Comparison of ENCODE assay signal across 9 cellular contexts in genomic region chr11:289145-289705, GRCh38. TPM values are rescaled to one million over a fixed set of nuclear protein-coding genes. Genes with fewer than 3 reads are reported as not detected.
DNase-seq lines count a peak whose midpoint lies in the region; ATAC-seq and TF ChIP-seq lines count a peak whose summit lies in the region.
"Had no signal": no experiment of that assay in that cellular context is flagged by ENCODE, and none has a peak within 500 bp of the region (broad histone marks: within the 10 kb centered on the region; RNA-seq: fewer than 3 reads in every experiment).

No MANE protein-coding gene starts in this region.

- no peak overlapping the region for H3K27ac ChIP-seq in iPS DF 6.9 (ENCODE audit: low read length)
- peak overlapping the region; percentile 67 to 79 for H3K27ac ChIP-seq in tibial artery

- H3K4me1 ChIP-seq in iPS DF 6.9 (ENCODE audit: control insufficient read depth, insufficient read depth, low read length) = peaks cover 9% of the 10 kb centered on the region
- H3K4me1 ChIP-seq in tibial artery = peaks cover 0 to 21% (median 18%) of the 10 kb centered on the region in 4 donors

- intact Hi-C loops in tibial artery (cut with DNase I; ENCODE audit: low total_unique reads) = no loop called here

- H3K4me1 Mint-ChIP-seq in activated CD8-positive, alpha-beta T cell treated with anti-CD3 and anti-CD28 coated beads, Interleukin-2, amount 10 ng/mL, durations not matched to agents 7 days and 5 days (ENCODE audit: low read depth) = peaks cover 65% of the 10 kb centered on the region

- H3K9me3 Mint-ChIP-seq in activated CD8-positive, alpha-beta T cell treated with anti-CD3 and anti-CD28 coated beads, Interleukin-2, amount 10 ng/mL, durations not matched to agents 7 days and 5 days (ENCODE audit: insufficient read depth) = no peaks in the 10 kb centered on the region

- no CpG with 5 or more reads among the region's 42 CpGs for WGBS in iPS DF 6.9 (ENCODE audit: insufficient coverage, insufficient read length)

- peaks cover 2% of the 10 kb centered on the region for H3K27me3 Mint-ChIP-seq in activated CD8-positive, alpha-beta T cell treated with anti-CD3 and anti-CD28 coated beads, Interleukin-2, amount 10 ng/mL, durations not matched to agents 7 days and 5 days (ENCODE audit: low read depth)

- CTCF ChIA-PET in activated CD8-positive, alpha-beta T cell treated with anti-CD3 and anti-CD28 coated beads, Interleukin-2, amount 10 ng/mL, durations not matched to agents 7 days and 5 days (lab: Charles Lee) = interaction anchor here (1.0 to 7.1 kb wide), 5 partner anchors 17 to 39 kb away, joined by 3 to 76 read pairs (median 5); no protein-coding TSS in a partner anchor

- no peaks in the 10 kb centered on the region for H3K9me3 ChIP-seq in iPS DF 6.9 (ENCODE audit: control insufficient read depth, insufficient read depth, low read length)
- no peaks in the 10 kb centered on the region for H3K9me3 ChIP-seq in tibial artery

- DNase-seq in activated T-cell treated with anti-CD3 and anti-CD28 coated beads for 1 hour (ENCODE audit: low read depth) (peak; percentile 51), iPS DF 6.9 (ENCODE audit: low read depth, low spot score) (no peak), tibial artery (no peak), NCI-H1092 treated with DMSO at 0.1 percent for 48 hours (lab: John Stamatoyannopoulos, UW) (no peak), superior temporal gyrus (ENCODE audit: extremely low spot score) (no peak)
- DNase-seq in activated T-cell treated with anti-CD3 and anti-CD28 coated beads, Interleukin-2, amount 50 U/mL, for 1 hour = no peak
- peak; percentile 65 for DNase-seq in activated CD8-positive, alpha-beta T cell treated with anti-CD3 and anti-CD28 coated beads, Interleukin-2, amount 10 ng/mL, durations not matched to agents 7 days and 5 days

- peaks cover 70% of the 10 kb centered on the region for H3K36me3 Mint-ChIP-seq in activated CD8-positive, alpha-beta T cell treated with anti-CD3 and anti-CD28 coated beads, Interleukin-2, amount 10 ng/mL, durations not matched to agents 7 days and 5 days (ENCODE audit: low read depth)

- peak overlapping the region; percentile 44; the same call in 1 of the 2 replicates for H3K4me3 ChIP-seq in iPS DF 6.9 (ENCODE audit: low read length)
- H3K4me3 ChIP-seq in tibial artery = peak overlapping the region; percentile 69 to 95

- H3K27me3 ChIP-seq in iPS DF 6.9 (ENCODE audit: control insufficient read depth, insufficient read depth, low read length) = peaks cover 3% of the 10 kb centered on the region; the same call in 1 of the 2 replicates
- peaks cover 0 to 23% of the 10 kb centered on the region in 2 donors for H3K27me3 ChIP-seq in tibial artery

- H3K36me3 ChIP-seq in iPS DF 6.9 (ENCODE audit: control insufficient read depth, insufficient read depth, low read length) = peaks cover 12% of the 10 kb centered on the region
- H3K36me3 ChIP-seq in tibial artery = peaks cover 0 to 32% (median 5%) of the 10 kb centered on the region in 3 donors

- peak; percentile 0 for ATAC-seq in activated CD8-positive, alpha-beta T cell treated with anti-CD3 and anti-CD28 coated beads, Interleukin-2, amount 10 ng/mL, durations not matched to agents 7 days and 5 days
- no peak for ATAC-seq in GM18873 (IDR thresholded peaks at IDR 0.05; ENCODE audit: low FRiP score, unreplicated experiment)

- no peak for TF ChIP-seq CTCF in tibial artery (IDR thresholded peaks at IDR 0.05)

- POLR2A ChIA-PET in activated CD8-positive, alpha-beta T cell treated with anti-CD3 and anti-CD28 coated beads, Interleukin-2, amount 10 ng/mL, durations not matched to agents 7 days and 5 days (lab: Charles Lee) = interaction anchor here (0.6 to 10.0 kb wide), 12 partner anchors 9 to 73 kb away, joined by 3 to 97 read pairs (median 27); partner anchors contain the start of genes IFITM1, IFITM2, IFITM5 and NLRP6

- H3K27ac Mint-ChIP-seq in activated CD8-positive, alpha-beta T cell treated with anti-CD3 and anti-CD28 coated beads, Interleukin-2, amount 10 ng/mL, durations not matched to agents 7 days and 5 days = peak overlapping the region; percentile 93

- H3K4me3 Mint-ChIP-seq in activated CD8-positive, alpha-beta T cell treated with anti-CD3 and anti-CD28 coated beads, Interleukin-2, amount 10 ng/mL, durations not matched to agents 7 days and 5 days = peak overlapping the region; percentile 88

RNA-seq across cellular contexts. Expression of gene PGGHG, which starts 0.3 kb away (rescaled TPM):
- total RNA-seq in activated CD8-positive, alpha-beta T cell treated with anti-CD3 and anti-CD28 coated beads, Interleukin-2, amount 10 ng/mL, durations not matched to agents 7 days and 5 days = 100 to 1,000 TPM; 487 to 541 TPM

RNA-seq across cellular contexts. Expression of gene IFITM5, which starts 10.1 kb away (rescaled TPM):
- total RNA-seq in activated CD8-positive, alpha-beta T cell treated with anti-CD3 and anti-CD28 coated beads, Interleukin-2, amount 10 ng/mL, durations not matched to agents 7 days and 5 days = not detected
- total RNA-seq: Daoy had no signal

RNA-seq across cellular contexts. Expression of gene NLRP6, which starts 11.0 kb away (rescaled TPM):
- total RNA-seq in activated CD8-positive, alpha-beta T cell treated with anti-CD3 and anti-CD28 coated beads, Interleukin-2, amount 10 ng/mL, durations not matched to agents 7 days and 5 days = 10 to 100 TPM; 29.7 to 30.8 TPM
- total RNA-seq: Daoy had no signal

RNA-seq across cellular contexts. Expression of gene IFITM2, which starts 18.4 kb away (rescaled TPM):
- 1,000 to 10,000 TPM; 2,197 to 2,304 TPM for total RNA-seq in activated CD8-positive, alpha-beta T cell treated with anti-CD3 and anti-CD28 coated beads, Interleukin-2, amount 10 ng/mL, durations not matched to agents 7 days and 5 days

RNA-seq across cellular contexts. Expression of gene IFITM1, which starts 24.6 kb away (rescaled TPM):
- total RNA-seq in activated CD8-positive, alpha-beta T cell treated with anti-CD3 and anti-CD28 coated beads, Interleukin-2, amount 10 ng/mL, durations not matched to agents 7 days and 5 days = 1,000 to 10,000 TPM; 1,265 to 1,278 TPM

Comparison
In these comparisons a context has a peak if more than half of its experiments do, and no peak if none do; other contexts are left out.
1. DNase-seq: peak in activated T-cell treated with anti-CD3 and anti-CD28 coated beads for 1 hour (single experiment) and activated CD8-positive, alpha-beta T cell treated with anti-CD3 and anti-CD28 coated beads, Interleukin-2, amount 10 ng/mL, durations not matched to agents 7 days and 5 days (single experiment); none in activated T-cell treated with anti-CD3 and anti-CD28 coated beads, Interleukin-2, amount 50 U/mL, for 1 hour (single experiment), iPS DF 6.9 (single experiment), tibial artery (0 of 2), NCI-H1092 treated with DMSO at 0.1 percent for 48 hours (single experiment) and superior temporal gyrus (single experiment).